21 cellular contexts compared by ENCODE assay signal in the genomic region with DNA sequence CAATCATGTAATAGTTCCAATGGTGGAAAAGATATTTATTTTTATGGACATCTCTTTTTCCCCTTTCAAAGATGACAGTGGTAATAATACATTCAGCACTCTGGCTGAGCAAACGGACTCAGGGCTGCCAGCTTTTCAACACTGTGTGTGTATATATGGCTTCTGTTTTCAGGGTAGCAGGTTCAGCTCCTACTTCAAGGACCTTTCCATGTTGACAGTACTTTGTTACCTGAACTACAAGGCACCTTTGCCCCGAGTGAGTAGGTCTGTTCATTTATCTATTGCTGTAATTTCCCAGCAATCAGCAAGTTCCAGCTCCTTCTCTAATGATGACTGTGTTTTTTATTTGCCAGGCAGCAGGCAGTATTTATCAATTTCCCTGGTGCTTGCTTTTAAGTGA.
DNase-seq lines count a peak whose midpoint lies in the region; ATAC-seq and TF ChIP-seq lines count a peak whose summit lies in the region.
"Had no signal": no experiment of that assay in that cellular context is flagged by ENCODE, and none has a peak within 500 bp of the region (broad histone marks: within the 10 kb centered on the region; RNA-seq: fewer than 3 reads in every experiment).

No MANE protein-coding gene starts in this region.

- H2AFZ ChIP-seq in H9 (ENCODE audit: low read length), result no peak overlapping the region
- H2AFZ ChIP-seq in mammary epithelial cell (ENCODE audit: low read depth, low read length), result peak overlapping the region; percentile 47
- no peak overlapping the region for H2AFZ ChIP-seq in mesenchymal stem cell (ENCODE audit: low read depth, low read length)

- H3K27ac Mint-ChIP-seq in H9, result no peak overlapping the region
- H3K27ac Mint-ChIP-seq: CD4-positive, alpha-beta T cell had no signal

- H3K9me3 Mint-ChIP-seq in H9, result peaks cover 1 to 3% of the 10 kb centered on the region in 2 experiments; a peak in 2 of 5 replicates
- H3K9me3 Mint-ChIP-seq: CD4-positive, alpha-beta T cell had no signal

- no peaks in the 10 kb centered on the region; the same call in 1 of the 2 replicates for H3K27me3 ChIP-seq in H9 (ENCODE audit: insufficient read depth, low read length)
- no peaks in the 10 kb centered on the region for H3K27me3 ChIP-seq in mammary epithelial cell (ENCODE audit: insufficient read depth, low read length)
- peaks cover 0 to 3% of the 10 kb centered on the region in 2 experiments for H3K27me3 ChIP-seq in mesenchymal stem cell (ENCODE audit: control insufficient read depth in 1 of 2, insufficient read depth in 1 of 2, low read length in 2 of 2)
- H3K27me3 ChIP-seq: BLaER1, SJSA1 had no signal

- intact Hi-C loops in mammary epithelial cell (cut with micrococcal nuclease), result loop anchor here (5.0 kb wide), 3 partner anchors 111 to 756 kb away; partner anchors contain the start of genes SMIM15 and ZSWIM6

- DNase-seq in H9 (no peak), NCI-H69 (lab: John Stamatoyannopoulos, UW) (peak; percentile 21), mammary epithelial cell (no peak), kidney tubule cell (ENCODE audit: low spot score) (peak; percentile 13), mesenchymal stem cell (no peak), islet precursor cell (no peak)
- DNase-seq: Caco-2; CD4-positive, alpha-beta T cell; DMS 273 treated with DMSO at 0.1 percent for 48 hours; MM.1S; NCI-H1048; NCI-H1417 treated with DMSO at 0.1 percent for 48 hours; NCI-H187; NCI-H2107; NCI-H446; NCI-H526 treated with DMSO at 0.1 percent for 48 hours had no signal

- H3K4me2 ChIP-seq in H9 (ENCODE audit: insufficient read depth, insufficient read length, low read length), result no peak overlapping the region
- no peak overlapping the region for H3K4me2 ChIP-seq in mammary epithelial cell (ENCODE audit: insufficient read depth, low read depth, low read length)
- H3K4me2 ChIP-seq in mesenchymal stem cell (ENCODE audit: low read length, poor library complexity, severe bottlenecking), result no peak overlapping the region
- H3K4me2 ChIP-seq: BLaER1 had no signal

- H3T11ph ChIP-seq in H9 (ENCODE audit: low read length), result no peak overlapping the region

- ATAC-seq in esophagus mucosa, result no peak
- ATAC-seq: K562, Panc1 had no signal

- H3K18ac ChIP-seq in H9 (ENCODE audit: insufficient read length, low read depth, low read length) (no peak overlapping the region), mesenchymal stem cell (ENCODE audit: low read depth in 1 of 2, low read length in 2 of 2) (no peak overlapping the region)

- H3K27me3 Mint-ChIP-seq in H9 (ENCODE audit: low read depth), result no peaks in the 10 kb centered on the region
- H3K27me3 Mint-ChIP-seq: CD4-positive, alpha-beta T cell had no signal

- no peak overlapping the region for H3K4ac ChIP-seq in H9 (ENCODE audit: low read depth, low read length)
- H3K4ac ChIP-seq in mesenchymal stem cell (ENCODE audit: low read depth in 1 of 2, low read length in 2 of 2), result no peak overlapping the region

- no peak overlapping the region for H4K91ac ChIP-seq in H9 (ENCODE audit: insufficient read length, low read depth, low read length)
- no peak overlapping the region for H4K91ac ChIP-seq in mesenchymal stem cell (ENCODE audit: low read length)

- H4K20me1 ChIP-seq in H9 (ENCODE audit: control insufficient read depth, insufficient read depth, insufficient read length) (no peaks in the 10 kb centered on the region), mammary epithelial cell (ENCODE audit: insufficient read depth, low read length) (no peaks in the 10 kb centered on the region)
- H4K20me1 ChIP-seq: BLaER1 had no signal

- H3K79me1 ChIP-seq in H9 (ENCODE audit: insufficient read depth, low read depth, low read length, poor library complexity, severe bottlenecking) (no peaks in the 10 kb centered on the region), mesenchymal stem cell (replicated peaks; ENCODE audit: low read length, poor library complexity, severe bottlenecking) (peaks cover 6% of the 10 kb centered on the region)

- H3K14ac ChIP-seq in H9 (ENCODE audit: insufficient read depth, low read length) (no peak overlapping the region), mesenchymal stem cell (ENCODE audit: low read length in 2 of 2) (no peak overlapping the region)

- H3K9ac ChIP-seq in H9 (ENCODE audit: extremely low read depth, insufficient read length, low read length), result no peak overlapping the region
- no peak overlapping the region for H3K9ac ChIP-seq in mammary epithelial cell (ENCODE audit: insufficient read depth, low read length)
- H3K9ac ChIP-seq in mesenchymal stem cell (ENCODE audit: low read length), result no peak overlapping the region
- H3K9ac ChIP-seq: BLaER1 had no signal

- no peaks in the 10 kb centered on the region for H3K9me3 ChIP-seq in H9 (ENCODE audit: control insufficient read depth, low read depth, low read length)
- no peaks in the 10 kb centered on the region for H3K9me3 ChIP-seq in mammary epithelial cell (replicated peaks; ENCODE audit: insufficient read depth, low read length)
- H3K9me3 ChIP-seq in mesenchymal stem cell (ENCODE audit: control insufficient read depth, low read length), result peaks cover under 1% of the 10 kb centered on the region
- H3K9me3 ChIP-seq: BLaER1, Caco-2, SJSA1 had no signal

- H2BK120ac ChIP-seq in H9 (ENCODE audit: low read depth, low read length, poor library complexity, severe bottlenecking), result no peak overlapping the region
- no peak overlapping the region for H2BK120ac ChIP-seq in mesenchymal stem cell (ENCODE audit: low read depth, low read length)

- H3K36me3 ChIP-seq in mammary epithelial cell (ENCODE audit: insufficient read depth, low read length), result no peaks in the 10 kb centered on the region
- no peaks in the 10 kb centered on the region for H3K36me3 ChIP-seq in mesenchymal stem cell (ENCODE audit: control insufficient read depth in 1 of 2, insufficient read depth in 2 of 2, low read depth in 1 of 2, low read length in 2 of 2)
- H3K36me3 ChIP-seq: BLaER1, SJSA1 had no signal

- BruUV-seq in mammary epithelial cell (replicated peaks; lab: Mats Ljungman, UMichigan), result no TSS peak

- no peak overlapping the region for H2BK20ac ChIP-seq in H9 (ENCODE audit: low read depth, low read length, poor library complexity, severe bottlenecking)

- in situ Hi-C loops in mammary epithelial cell (cut with MboI; ENCODE audit: low sequenced_read_pairs in 2 of 2), result no loop called here

- H2BK12ac ChIP-seq in H9 (ENCODE audit: insufficient read length, low read depth, low read length) (peak overlapping the region; percentile 57), mesenchymal stem cell (ENCODE audit: low read length in 2 of 2) (no peak overlapping the region)

- no peaks in the 10 kb centered on the region for H3K23me2 ChIP-seq in H9 (ENCODE audit: insufficient read length, low read depth, low read length, poor library complexity, severe bottlenecking)

- no CpG with 5 or more reads among the region's 2 CpGs for WGBS in H9 (ENCODE audit: extremely low coverage, insufficient read length, low lambda C conversion rate)
- 100% methylated on average over 2 of the region's 2 CpGs for WGBS in mammary epithelial cell (ENCODE audit: low coverage, missing lambda C conversion rate)
- WGBS in mesenchymal stem cell, result 100% methylated on average over 1 of the region's 2 CpGs

- H3K23ac ChIP-seq in H9 (ENCODE audit: insufficient read length, low read depth, low read length) (no peak overlapping the region), mesenchymal stem cell (ENCODE audit: low read length in 2 of 2) (no peak overlapping the region)

- H3K4me1 ChIP-seq in H9 (ENCODE audit: insufficient read depth, low read length) (no peaks in the 10 kb centered on the region), mammary epithelial cell (ENCODE audit: insufficient read depth, low read length) (peaks cover 50% of the 10 kb centered on the region), mesenchymal stem cell (ENCODE audit: control insufficient read depth, insufficient read depth, low read depth, low read length) (peaks cover 9% of the 10 kb centered on the region)
- H3K4me1 ChIP-seq: BLaER1, Caco-2 had no signal

- dilution Hi-C loops in mammary epithelial cell (cut with HindIII; ENCODE audit: low sequenced_read_pairs), result no loop called here

- H4K8ac ChIP-seq in H9 (replicated peaks; ENCODE audit: insufficient read length, low read depth, low read length) (no peak overlapping the region), mesenchymal stem cell (ENCODE audit: low read length) (no peak overlapping the region)

- no peak overlapping the region for H3K4me3 Mint-ChIP-seq in H9
- H3K4me3 Mint-ChIP-seq: CD4-positive, alpha-beta T cell had no signal

- H2BK15ac ChIP-seq in H9 (ENCODE audit: low read depth, low read length), result no peak overlapping the region
- no peak overlapping the region for H2BK15ac ChIP-seq in mesenchymal stem cell (ENCODE audit: low read depth, poor library complexity, severe bottlenecking)

- H3K56ac ChIP-seq in H9 (ENCODE audit: insufficient read length, low read depth, low read length), result no peak overlapping the region

- peaks cover 5 to 7% of the 10 kb centered on the region in 2 experiments for H3K4me1 Mint-ChIP-seq in H9

- no peak overlapping the region for H3K4me3 ChIP-seq in mammary epithelial cell (replicated peaks in 1 of 3; ENCODE audit: insufficient read depth in 1 of 3, low read depth in 2 of 3, low read length in 3 of 3)
- H3K4me3 ChIP-seq in mesenchymal stem cell (ENCODE audit: insufficient read depth in 1 of 2, low read depth in 1 of 2, low read length in 2 of 2), result no peak overlapping the region
- H3K4me3 ChIP-seq: BLaER1, K562, SJSA1 had no signal

- CTCF ChIA-PET in mammary epithelial cell (lab: Charles Lee; ENCODE audit: low non-redundant PET), result no interaction called here

- H2BK5ac ChIP-seq in H9 (ENCODE audit: insufficient read length, low read length), result no peak overlapping the region
- no peak overlapping the region for H2BK5ac ChIP-seq in mesenchymal stem cell (ENCODE audit: low read depth, low read length, poor library complexity, severe bottlenecking)

- H3K79me2 ChIP-seq in H9 (ENCODE audit: insufficient read depth, low read length) (no peaks in the 10 kb centered on the region), mammary epithelial cell (ENCODE audit: insufficient read depth, low read length) (peaks cover 8% of the 10 kb centered on the region)

- H3K27ac ChIP-seq in H9 (ENCODE audit: insufficient read length, low read depth, low read length) (no peak overlapping the region), mammary epithelial cell (ENCODE audit: insufficient read depth, low read depth, low read length) (peak overlapping the region; percentile 100), mesenchymal stem cell (ENCODE audit: low read length, poor library complexity, severe bottlenecking) (no peak overlapping the region)
- H3K27ac ChIP-seq: BLaER1, SJSA1 had no signal

- H2AK5ac ChIP-seq in H9 (ENCODE audit: insufficient read length, low read length) (no peak overlapping the region), mesenchymal stem cell (ENCODE audit: low read length, severe bottlenecking) (no peak overlapping the region)

- TF ChIP-seq CTCF in H9 (conservative IDR thresholded peaks at IDR 0.05), result no peak
- no peak for TF ChIP-seq CTCF in mammary epithelial cell (conservative IDR thresholded peaks at IDR 0.05 in 1 of 2, IDR thresholded peaks at IDR 0.05 in 1 of 2; ENCODE audit: extremely low read depth in 1 of 2, insufficient read depth in 1 of 2, low read depth in 1 of 2, low read length in 2 of 2)

- no peaks in the 10 kb centered on the region; a peak in 1 of 7 replicates for H3K36me3 Mint-ChIP-seq in H9 (ENCODE audit: insufficient read depth in 1 of 3, low read depth in 3 of 3)

- H4K5ac ChIP-seq in H9 (ENCODE audit: insufficient read length, low read depth, low read length), result no peak overlapping the region

Comparison
In these comparisons a context has a peak if more than half of its experiments do, and no peak if none do; other contexts are left out.
1. DNase-seq: peak in NCI-H69 (single experiment) and kidney tubule cell (single experiment); none in H9 (single experiment), mammary epithelial cell (single experiment), mesenchymal stem cell (single experiment) and islet precursor cell (single experiment).